20 cellular contexts compared by ENCODE assay signal in genomic region chr21:44909719-44910118, GRCh38. TPM values are rescaled to one million over a fixed set of nuclear protein-coding genes. Genes with fewer than 3 reads are reported as not detected.
A peak's percentile ranks its signal among the peaks of the same experiment; 100 is the strongest.
DNase-seq lines count a peak whose midpoint lies in the region; ATAC-seq and TF ChIP-seq lines count a peak whose summit lies in the region.
"Had no signal": no experiment of that assay in that cellular context is flagged by ENCODE, and none has a peak within 500 bp of the region (broad histone marks: within the 10 kb centered on the region; RNA-seq: fewer than 3 reads in every experiment).

No MANE protein-coding gene starts in this region.

- TF ChIP-seq CTCF in GM20000 (IDR thresholded peaks at IDR 0.05; ENCODE audit: extremely low read depth, missing control alignments): no peak

- H3K4me1 ChIP-seq in SJCRH30: peaks cover 56% of the 10 kb centered on the region

- H3K27me3 Mint-ChIP-seq in activated CD8-positive, alpha-beta memory T cell treated with anti-CD3 and anti-CD28 coated beads, Interleukin-2, amount 10 ng/mL, durations not matched to agents 7 days and 5 days: no peaks in the 10 kb centered on the region
- H3K27me3 Mint-ChIP-seq in activated naive CD8-positive, alpha-beta T cell treated with anti-CD3 and anti-CD28 coated beads, Interleukin-2, amount 50 U/mL, for 24 hours: no peaks in the 10 kb centered on the region

- no peaks in the 10 kb centered on the region for H3K9me3 ChIP-seq in SJCRH30 (replicated peaks)
- H3K9me3 ChIP-seq: tibial artery had no signal

- DNase-seq in activated CD8-positive, alpha-beta memory T cell treated with anti-CD3 and anti-CD28 coated beads, Interleukin-2, amount 10 ng/mL, durations not matched to agents 7 days and 5 days: no peak
- no peak for DNase-seq in activated CD8-positive, alpha-beta memory T cell treated with anti-CD3 and anti-CD28 coated beads, Interleukin-2, amount 50 U/mL, for 48 hours
- no peak for DNase-seq in SJCRH30
- no peak for DNase-seq in activated naive CD8-positive, alpha-beta T cell treated with anti-CD3 and anti-CD28 coated beads, Interleukin-2, amount 50 U/mL, for 24 hours
- DNase-seq in stimulated activated effector memory CD8-positive, alpha-beta T cell treated with anti-CD3 and anti-CD28 coated beads, Interleukin-12 subunit alpha, Interleukin-12 subunit beta, amount 100 ng/mL, for 72 hours (ENCODE audit: low spot score in 2 of 2): no peak
- DNase-seq in GM20000 (ENCODE audit: low spot score): no peak
- no peak for DNase-seq in T1000 (lab: John Stamatoyannopoulos, UW)
- DNase-seq in NCI-H2171 (lab: John Stamatoyannopoulos, UW): no peak
- DNase-seq: brain microvascular endothelial cell, cortex of kidney, foreskin keratinocyte, H9, hippocampal formation, mammary epithelial cell, NCI-H187 treated with DMSO at 0.1 percent for 48 hours, NCI-H446 treated with DMSO at 0.1 percent for 48 hours, SW 1271, tibial artery had no signal

- H3K27ac ChIP-seq in SJCRH30: peak overlapping the region; percentile 90
- H3K27ac ChIP-seq: brain microvascular endothelial cell, foreskin keratinocyte had no signal

- ATAC-seq in activated CD8-positive, alpha-beta memory T cell treated with anti-CD3 and anti-CD28 coated beads, Interleukin-2, amount 10 ng/mL, durations not matched to agents 7 days and 5 days: no peak
- no peak for ATAC-seq in activated naive CD8-positive, alpha-beta T cell treated with anti-CD3 and anti-CD28 coated beads, Interleukin-2, amount 50 U/mL, for 24 hours
- no peak for ATAC-seq in stimulated activated effector memory CD8-positive, alpha-beta T cell treated with anti-CD3 and anti-CD28 coated beads, Interleukin-12 subunit alpha, Interleukin-12 subunit beta, amount 100 ng/mL, for 72 hours
- ATAC-seq: foreskin keratinocyte had no signal

- no peaks in the 10 kb centered on the region for H3K36me3 ChIP-seq in SJCRH30
- H3K36me3 ChIP-seq: brain microvascular endothelial cell, tibial artery had no signal

- CTCF ChIA-PET in activated CD8-positive, alpha-beta memory T cell treated with anti-CD3 and anti-CD28 coated beads, Interleukin-2, amount 10 ng/mL, durations not matched to agents 7 days and 5 days (lab: Charles Lee): interaction anchor here (9.8 kb wide), 1 partner anchor 14 kb away, joined by 69 read pairs; no protein-coding TSS in a partner anchor

- H3K4me3 ChIP-seq in SJCRH30: no peak overlapping the region
- H3K4me3 ChIP-seq: skin epidermis, tibial artery had no signal

- no peak overlapping the region for H3K4me3 Mint-ChIP-seq in activated CD8-positive, alpha-beta memory T cell treated with anti-CD3 and anti-CD28 coated beads, Interleukin-2, amount 10 ng/mL, durations not matched to agents 7 days and 5 days
- peak overlapping the region; percentile 6 for H3K4me3 Mint-ChIP-seq in activated naive CD8-positive, alpha-beta T cell treated with anti-CD3 and anti-CD28 coated beads, Interleukin-2, amount 50 U/mL, for 24 hours
- H3K4me3 Mint-ChIP-seq in stimulated activated effector memory CD8-positive, alpha-beta T cell treated with anti-CD3 and anti-CD28 coated beads, Interleukin-12 subunit alpha, Interleukin-12 subunit beta, amount 100 ng/mL, for 72 hours: no peak overlapping the region
- H3K4me3 Mint-ChIP-seq: H9, nephron had no signal

- peak overlapping the region; percentile 25 for H3K27ac Mint-ChIP-seq in activated CD8-positive, alpha-beta memory T cell treated with anti-CD3 and anti-CD28 coated beads, Interleukin-2, amount 10 ng/mL, durations not matched to agents 7 days and 5 days
- H3K27ac Mint-ChIP-seq in activated naive CD8-positive, alpha-beta T cell treated with anti-CD3 and anti-CD28 coated beads, Interleukin-2, amount 50 U/mL, for 24 hours: peak overlapping the region; percentile 57
- H3K27ac Mint-ChIP-seq in stimulated activated effector memory CD8-positive, alpha-beta T cell treated with anti-CD3 and anti-CD28 coated beads, Interleukin-12 subunit alpha, Interleukin-12 subunit beta, amount 100 ng/mL, for 72 hours: peak overlapping the region; percentile 94
- H3K27ac Mint-ChIP-seq: H9 had no signal

- no peaks in the 10 kb centered on the region for H3K27me3 ChIP-seq in SJCRH30
- H3K27me3 ChIP-seq: tibial artery had no signal

- H3K4me1 Mint-ChIP-seq in activated CD8-positive, alpha-beta memory T cell treated with anti-CD3 and anti-CD28 coated beads, Interleukin-2, amount 10 ng/mL, durations not matched to agents 7 days and 5 days: peaks cover 40% of the 10 kb centered on the region
- H3K4me1 Mint-ChIP-seq in activated naive CD8-positive, alpha-beta T cell treated with anti-CD3 and anti-CD28 coated beads, Interleukin-2, amount 50 U/mL, for 24 hours: peaks cover 59% of the 10 kb centered on the region
- H3K4me1 Mint-ChIP-seq in stimulated activated effector memory CD8-positive, alpha-beta T cell treated with anti-CD3 and anti-CD28 coated beads, Interleukin-12 subunit alpha, Interleukin-12 subunit beta, amount 100 ng/mL, for 72 hours: peaks cover 68% of the 10 kb centered on the region

- no peaks in the 10 kb centered on the region for H3K9me3 Mint-ChIP-seq in activated CD8-positive, alpha-beta memory T cell treated with anti-CD3 and anti-CD28 coated beads, Interleukin-2, amount 10 ng/mL, durations not matched to agents 7 days and 5 days (ENCODE audit: low read depth)
- no peaks in the 10 kb centered on the region for H3K9me3 Mint-ChIP-seq in activated naive CD8-positive, alpha-beta T cell treated with anti-CD3 and anti-CD28 coated beads, Interleukin-2, amount 50 U/mL, for 24 hours
- no peaks in the 10 kb centered on the region for H3K9me3 Mint-ChIP-seq in stimulated activated effector memory CD8-positive, alpha-beta T cell treated with anti-CD3 and anti-CD28 coated beads, Interleukin-12 subunit alpha, Interleukin-12 subunit beta, amount 100 ng/mL, for 72 hours
- H3K9me3 Mint-ChIP-seq: nephron had no signal

- peaks cover 23% of the 10 kb centered on the region for H3K36me3 Mint-ChIP-seq in activated CD8-positive, alpha-beta memory T cell treated with anti-CD3 and anti-CD28 coated beads, Interleukin-2, amount 10 ng/mL, durations not matched to agents 7 days and 5 days
- peaks cover 24% of the 10 kb centered on the region for H3K36me3 Mint-ChIP-seq in activated naive CD8-positive, alpha-beta T cell treated with anti-CD3 and anti-CD28 coated beads, Interleukin-2, amount 50 U/mL, for 24 hours (ENCODE audit: low read depth)
- peaks cover 95% of the 10 kb centered on the region for H3K36me3 Mint-ChIP-seq in stimulated activated effector memory CD8-positive, alpha-beta T cell treated with anti-CD3 and anti-CD28 coated beads, Interleukin-12 subunit alpha, Interleukin-12 subunit beta, amount 100 ng/mL, for 72 hours

RNA-seq across cellular contexts. Expression of gene ITGB2, which starts 11.0 kb away (rescaled TPM):
- total RNA-seq in activated CD8-positive, alpha-beta memory T cell treated with anti-CD3 and anti-CD28 coated beads, Interleukin-2, amount 10 ng/mL, durations not matched to agents 7 days and 5 days: 100 to 1,000 TPM; 336 to 372 TPM
- total RNA-seq in SJCRH30 (2014; rRNA removed; shearing (Covaris generic)): 38.8 and 42.4 TPM in 2 replicates

RNA-seq across cellular contexts. Expression of gene SLX9, which starts 30.1 kb away (rescaled TPM):
- total RNA-seq in activated CD8-positive, alpha-beta memory T cell treated with anti-CD3 and anti-CD28 coated beads, Interleukin-2, amount 10 ng/mL, durations not matched to agents 7 days and 5 days: 10 to 100 TPM; 56.8 to 62.9 TPM
- 26.8 and 32.3 TPM in 2 replicates for total RNA-seq in SJCRH30 (2014; rRNA removed; shearing (Covaris generic))

RNA-seq across cellular contexts. Expression of gene PTTG1IP, which starts 36.2 kb away (rescaled TPM):
- total RNA-seq in activated CD8-positive, alpha-beta memory T cell treated with anti-CD3 and anti-CD28 coated beads, Interleukin-2, amount 10 ng/mL, durations not matched to agents 7 days and 5 days: 10 to 100 TPM; 46.0 to 49.9 TPM
- total RNA-seq in SJCRH30 (2014; rRNA removed; shearing (Covaris generic)): 195 TPM in 2 replicates

Comparison
In these comparisons a context has a peak if more than half of its experiments do, and no peak if none do; other contexts are left out.
1. H3K27ac Mint-ChIP-seq: peak in every context shown above with its lines; median percentile 94 in stimulated activated effector memory CD8-positive, alpha-beta T cell treated with anti-CD3 and anti-CD28 coated beads, Interleukin-12 subunit alpha, Interleukin-12 subunit beta, amount 100 ng/mL, for 72 hours; 57 in activated naive CD8-positive, alpha-beta T cell treated with anti-CD3 and anti-CD28 coated beads, Interleukin-2, amount 50 U/mL, for 24 hours; 25 in activated CD8-positive, alpha-beta memory T cell treated with anti-CD3 and anti-CD28 coated beads, Interleukin-2, amount 10 ng/mL, durations not matched to agents 7 days and 5 days.